24 cellular contexts compared by ENCODE assay signal in the genomic region with DNA sequence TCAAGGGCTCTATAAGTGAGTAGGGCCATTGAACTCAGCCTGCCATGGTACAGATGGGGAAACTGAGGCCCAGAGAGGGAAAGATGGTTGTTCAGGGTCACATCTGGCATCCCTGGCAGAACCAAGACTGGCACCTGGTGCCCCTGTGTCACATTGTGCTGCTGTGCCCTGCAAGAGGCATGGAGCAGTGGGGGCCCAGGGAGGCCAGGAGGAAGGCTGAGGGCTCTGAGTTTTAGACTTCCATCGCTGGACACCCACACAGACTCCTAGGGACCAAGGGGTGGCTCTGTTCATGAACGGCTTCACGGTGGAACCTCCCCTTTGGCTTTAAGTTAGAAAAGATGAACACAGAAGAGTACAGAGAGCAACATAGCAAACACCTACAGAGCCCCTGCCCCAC.
DNase-seq lines count a peak whose midpoint lies in the region; ATAC-seq and TF ChIP-seq lines count a peak whose summit lies in the region.
"Had no signal": no experiment of that assay in that cellular context is flagged by ENCODE, and none has a peak within 500 bp of the region (broad histone marks: within the 10 kb centered on the region; RNA-seq: fewer than 3 reads in every experiment).

No MANE protein-coding gene starts in this region.

- no peaks in the 10 kb centered on the region for H3K27me3 Mint-ChIP-seq in MCF 10A (ENCODE audit: insufficient read depth, unreplicated experiment)
- H3K27me3 Mint-ChIP-seq in endothelial cell (ENCODE audit: unreplicated experiment): peaks cover 4% of the 10 kb centered on the region
- H3K27me3 Mint-ChIP-seq: activated naive CD8-positive, alpha-beta T cell treated with anti-CD3 and anti-CD28 coated beads, Interleukin-2, amount 10 ng/mL, durations not matched to agents 7 days and 5 days; dendritic cell treated with granulocyte-macrophage colony-stimulating factor and Interleukin-4, amounts not matched to agents 40 ng/mL and 50 ng/mL, for 4 days had no signal

- H3K4me3 ChIP-seq in BLaER1 (no peak overlapping the region), esophagus squamous epithelium (no peak overlapping the region), trophoblast cell (ENCODE audit: low read depth, low read length) (no peak overlapping the region), thoracic aorta (no peak overlapping the region)
- H3K4me3 ChIP-seq: GM23248, pancreas, Peyer's patch, right lobe of liver had no signal

- H3K9me3 ChIP-seq in BLaER1 (no peaks in the 10 kb centered on the region), esophagus squamous epithelium (no peaks in the 10 kb centered on the region), trophoblast cell (ENCODE audit: insufficient read depth, low read depth, low read length) (peaks cover 8% of the 10 kb centered on the region), thoracic aorta (no peaks in the 10 kb centered on the region)
- H3K9me3 ChIP-seq: pancreas, Peyer's patch, right lobe of liver had no signal

- DNase-seq in esophagus squamous epithelium (lab: John Stamatoyannopoulos, UW): no peak
- DNase-seq in trophoblast cell: no peak
- DNase-seq in thoracic aorta (ENCODE audit: low spot score): no peak
- no peak for DNase-seq in MCF 10A (ENCODE audit: unreplicated experiment)
- no peak for DNase-seq in activated naive CD4-positive, alpha-beta T cell (lab: John Stamatoyannopoulos, UW)
- no peak for DNase-seq in endothelial cell (ENCODE audit: low spot score)
- DNase-seq: activated CD4-positive, alpha-beta T cell treated with anti-CD3 and anti-CD28 coated beads for 4 hours; activated naive CD8-positive, alpha-beta T cell treated with anti-CD3 and anti-CD28 coated beads, Interleukin-2, amount 10 ng/mL, durations not matched to agents 7 days and 5 days; activated T-cell treated with anti-CD3 and anti-CD28 coated beads for 4 hours; CD8-positive, alpha-beta T cell; central memory CD4-positive, alpha-beta T cell; MV-4-11; NCI-H774; pancreas; right lobe of liver; SIG-M5; stimulated activated CD4-positive, alpha-beta T cell treated with anti-CD3 and anti-CD28 coated beads, Interleukin-4, amount 100 ng/mL, for 1 hour; SW 1271 had no signal

- POLR2A ChIA-PET in MCF 10A (lab: Yijun Ruan, JAX): no interaction called here

- H3K4me1 ChIP-seq in BLaER1 (peaks cover 75% of the 10 kb centered on the region), esophagus squamous epithelium (peaks cover 0 to 73% (median 20%) of the 10 kb centered on the region in 3 donors), trophoblast cell (ENCODE audit: control insufficient read depth in 1 of 2, insufficient read depth in 2 of 2, low read length in 2 of 2) (peaks cover 15 to 27% of the 10 kb centered on the region in 2 experiments), thoracic aorta (ENCODE audit: control insufficient read depth in 1 of 2, low read depth in 2 of 2) (peaks cover 36 to 72% of the 10 kb centered on the region in 2 donors)
- H3K4me1 ChIP-seq: pancreas, right lobe of liver had no signal

- no peak overlapping the region for H3K23ac ChIP-seq in trophoblast cell (ENCODE audit: low read length)

- H3K4me1 Mint-ChIP-seq in MCF 10A (ENCODE audit: insufficient read depth, unreplicated experiment) (no peaks in the 10 kb centered on the region), endothelial cell (ENCODE audit: unreplicated experiment) (peaks cover 36% of the 10 kb centered on the region)
- H3K4me1 Mint-ChIP-seq: activated naive CD8-positive, alpha-beta T cell treated with anti-CD3 and anti-CD28 coated beads, Interleukin-2, amount 10 ng/mL, durations not matched to agents 7 days and 5 days had no signal

- no peak overlapping the region for H2BK120ac ChIP-seq in trophoblast cell (ENCODE audit: insufficient read depth, low read length, poor library complexity)

- H3K9me3 Mint-ChIP-seq in MCF 10A (ENCODE audit: unreplicated experiment): no peaks in the 10 kb centered on the region
- H3K9me3 Mint-ChIP-seq in endothelial cell (ENCODE audit: unreplicated experiment): no peaks in the 10 kb centered on the region
- H3K9me3 Mint-ChIP-seq: activated naive CD8-positive, alpha-beta T cell treated with anti-CD3 and anti-CD28 coated beads, Interleukin-2, amount 10 ng/mL, durations not matched to agents 7 days and 5 days; activated T-helper 2 cell treated with anti-CD3 and anti-CD28 coated beads, Interferon-gamma antibody, Interleukin-2, Interleukin-4, amounts not matched to agents 10 μg/mL and 5 μg/mL and 100 μg/mL, durations not matched to agents 14 hours and 24 hours and 36 hours; CD8-positive, alpha-beta T cell; dendritic cell treated with granulocyte-macrophage colony-stimulating factor and Interleukin-4, amounts not matched to agents 40 ng/mL and 50 ng/mL, for 4 days had no signal

- H3K9ac ChIP-seq in BLaER1 (no peak overlapping the region), trophoblast cell (ENCODE audit: low read length) (no peak overlapping the region)

- TF ChIP-seq POLR2A in esophagus squamous epithelium (IDR thresholded peaks at IDR 0.05): no peak

- BruUV-seq in MCF 10A (replicated peaks; lab: Mats Ljungman, UMichigan): no TSS peak

- H3K36me3 Mint-ChIP-seq in MCF 10A (ENCODE audit: insufficient read depth, unreplicated experiment) (peaks cover 18% of the 10 kb centered on the region), endothelial cell (ENCODE audit: low read depth, unreplicated experiment) (no peaks in the 10 kb centered on the region)
- H3K36me3 Mint-ChIP-seq: activated naive CD8-positive, alpha-beta T cell treated with anti-CD3 and anti-CD28 coated beads, Interleukin-2, amount 10 ng/mL, durations not matched to agents 7 days and 5 days; CD8-positive, alpha-beta T cell had no signal

- no peaks in the 10 kb centered on the region for H3K36me3 ChIP-seq in BLaER1
- peaks cover 0 to 17% (median 0%) of the 10 kb centered on the region in 3 donors for H3K36me3 ChIP-seq in esophagus squamous epithelium
- H3K36me3 ChIP-seq in trophoblast cell (ENCODE audit: control insufficient read depth in 1 of 2, insufficient read depth in 2 of 2, low read length in 2 of 2): peaks cover 0 to 2% of the 10 kb centered on the region in 2 experiments
- H3K36me3 ChIP-seq in thoracic aorta: no peaks in the 10 kb centered on the region
- H3K36me3 ChIP-seq: pancreas, Peyer's patch, right lobe of liver had no signal

- no peak overlapping the region for H3K18ac ChIP-seq in trophoblast cell (ENCODE audit: low read length)

- no peak overlapping the region for H4K8ac ChIP-seq in trophoblast cell (ENCODE audit: low read depth, low read length)

- H3K4ac ChIP-seq in trophoblast cell (ENCODE audit: low read depth, low read length): no peak overlapping the region

- H3K27ac Mint-ChIP-seq in MCF 10A (ENCODE audit: low read depth, unreplicated experiment) (no peak overlapping the region), endothelial cell (ENCODE audit: unreplicated experiment) (no peak overlapping the region)
- H3K27ac Mint-ChIP-seq: activated naive CD8-positive, alpha-beta T cell treated with anti-CD3 and anti-CD28 coated beads, Interleukin-2, amount 10 ng/mL, durations not matched to agents 7 days and 5 days; activated T-helper 2 cell treated with anti-CD3 and anti-CD28 coated beads, Interferon-gamma antibody, Interleukin-2, Interleukin-4, amounts not matched to agents 10 μg/mL and 5 μg/mL and 100 μg/mL, durations not matched to agents 14 hours and 24 hours and 36 hours; CD8-positive, alpha-beta T cell; dendritic cell treated with granulocyte-macrophage colony-stimulating factor and Interleukin-4, amounts not matched to agents 40 ng/mL and 50 ng/mL, for 4 days had no signal

- no peak overlapping the region for H2BK5ac ChIP-seq in trophoblast cell (ENCODE audit: low read depth, low read length, poor library complexity)

- H3K14ac ChIP-seq in trophoblast cell (ENCODE audit: low read length): no peak overlapping the region

- no peak overlapping the region for H2AK5ac ChIP-seq in trophoblast cell (ENCODE audit: low read length)

- ATAC-seq in thoracic aorta (ENCODE audit: insufficient number of reproducible peaks, low FRiP score, low read depth) (no peak), HG03039 (IDR thresholded peaks at IDR 0.05; ENCODE audit: unreplicated experiment) (no peak)
- ATAC-seq: CD8-positive, alpha-beta T cell had no signal

- no peak overlapping the region for H2AFZ ChIP-seq in trophoblast cell (ENCODE audit: insufficient read depth, low read length, poor library complexity)

- H3K4me3 Mint-ChIP-seq in MCF 10A (ENCODE audit: unreplicated experiment): no peak overlapping the region
- no peak overlapping the region for H3K4me3 Mint-ChIP-seq in endothelial cell (ENCODE audit: unreplicated experiment)
- H3K4me3 Mint-ChIP-seq: activated naive CD8-positive, alpha-beta T cell treated with anti-CD3 and anti-CD28 coated beads, Interleukin-2, amount 10 ng/mL, durations not matched to agents 7 days and 5 days; CD8-positive, alpha-beta T cell; dendritic cell treated with granulocyte-macrophage colony-stimulating factor and Interleukin-4, amounts not matched to agents 40 ng/mL and 50 ng/mL, for 4 days had no signal

- H2BK12ac ChIP-seq in trophoblast cell (ENCODE audit: low read length): no peak overlapping the region

- no peaks in the 10 kb centered on the region for H3K79me2 ChIP-seq in trophoblast cell (ENCODE audit: control insufficient read depth, insufficient read depth, low read length, poor library complexity)

- no peaks in the 10 kb centered on the region for H3K79me1 ChIP-seq in trophoblast cell (ENCODE audit: low read length)

- H3K27ac ChIP-seq in BLaER1 (no peak overlapping the region), esophagus squamous epithelium (peak overlapping the region; percentile 43 to 85 (median 74)), trophoblast cell (ENCODE audit: low read depth, low read length) (no peak overlapping the region), thoracic aorta (peak overlapping the region; percentile 91 to 95)
- H3K27ac ChIP-seq: GM23248, right lobe of liver had no signal

- peak overlapping the region; percentile 83; the same call in 1 of the 2 replicates for H3K4me2 ChIP-seq in BLaER1
- no peak overlapping the region for H3K4me2 ChIP-seq in trophoblast cell (ENCODE audit: low read length)

- TF ChIP-seq CTCF in esophagus squamous epithelium (IDR thresholded peaks at IDR 0.05) (no peak), thoracic aorta (IDR thresholded peaks at IDR 0.05) (no peak), MCF 10A (IDR thresholded peaks at IDR 0.05; ENCODE audit: unreplicated experiment) (no peak), endothelial cell (IDR thresholded peaks at IDR 0.05; ENCODE audit: unreplicated experiment) (no peak)

- no peaks in the 10 kb centered on the region for H4K20me1 ChIP-seq in BLaER1

- CTCF ChIA-PET in MCF 10A (lab: Yijun Ruan, JAX): interaction anchor here (0.7 kb wide), 1 partner anchor 569 kb away, joined by 4 read pairs; no protein-coding TSS in a partner anchor

- no peak overlapping the region for H4K12ac ChIP-seq in trophoblast cell (ENCODE audit: low read depth, low read length)

- H4K91ac ChIP-seq in trophoblast cell (ENCODE audit: low read depth, low read length): peak overlapping the region; percentile 11

- H3K27me3 ChIP-seq in BLaER1 (no peaks in the 10 kb centered on the region), esophagus squamous epithelium (no peaks in the 10 kb centered on the region), trophoblast cell (ENCODE audit: insufficient read depth, low read length) (no peaks in the 10 kb centered on the region), thoracic aorta (replicated peaks; ENCODE audit: insufficient read depth) (no peaks in the 10 kb centered on the region)
- H3K27me3 ChIP-seq: pancreas, Peyer's patch, right lobe of liver had no signal

- 93% methylated on average over 3 of the region's 3 CpGs; no CpG with 5 or more reads in 1 of the 2 donors for WGBS in esophagus squamous epithelium, 2 donors
- WGBS in trophoblast cell (ENCODE audit: extremely low coverage, insufficient coverage, insufficient read length): no CpG with 5 or more reads among the region's 3 CpGs

- intact Hi-C loops in esophagus squamous epithelium (cut with DNase I): no loop called here
- intact Hi-C loops in MCF 10A (cut with micrococcal nuclease): no loop called here

Comparison
In these comparisons a context has a peak if more than half of its experiments do, and no peak if none do; other contexts are left out.
1. H3K27ac ChIP-seq: peak in esophagus squamous epithelium (4 of 4) and thoracic aorta (2 of 2); none in BLaER1 (single experiment) and trophoblast cell (single experiment).